27 cellular contexts compared by ENCODE assay signal in the genomic region with DNA sequence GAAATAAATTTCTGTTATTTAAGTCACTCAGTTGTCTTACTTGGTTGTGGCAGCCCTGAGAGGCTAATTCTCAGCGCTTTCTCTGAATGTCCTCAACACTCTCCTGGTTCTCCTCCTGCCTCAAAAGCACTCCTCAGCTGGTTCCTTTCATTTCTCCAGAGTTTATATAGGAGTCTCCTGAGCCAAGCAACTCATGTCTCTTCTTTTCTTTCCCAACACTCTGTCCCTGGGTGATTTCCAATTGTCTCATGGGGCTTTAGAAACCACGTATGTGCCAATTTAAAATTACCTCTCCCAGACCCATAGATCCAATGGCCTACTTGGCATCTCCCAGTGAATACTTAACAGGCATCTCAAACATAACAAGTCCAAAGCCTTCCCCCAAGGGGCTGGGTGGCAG.
"Had no signal": no experiment of that assay in that cellular context is flagged by ENCODE, and none has a peak within 500 bp of the region (broad histone marks: within the 10 kb centered on the region; RNA-seq: fewer than 3 reads in every experiment).

No MANE protein-coding gene starts in this region.

- DNase-seq: occipital lobe; ovary; posterior cingulate gyrus; psoas muscle; right cardiac atrium; right lobe of liver; small intestine; stimulated activated CD4-positive, alpha-beta T cell treated with anti-CD3 and anti-CD28 coated beads, Interleukin-15, amount 100 ng/mL, for 24 hours; stimulated activated CD4-positive, alpha-beta T cell treated with anti-CD3 and anti-CD28 coated beads, Interleukin-2, amount 100 ng/mL, for 24 hours; stimulated activated CD4-positive, alpha-beta T cell treated with anti-CD3 and anti-CD28 coated beads, Interleukin-2, amount 100 ng/mL, for 48 hours; stimulated activated CD4-positive, alpha-beta T cell treated with anti-CD3 and anti-CD28 coated beads, Interleukin-4, amount 100 ng/mL, for 24 hours; stimulated activated naive B cell treated with anti-CD40 and anti-IgM and Interleukin-4, amounts not matched to agents 10 μg/mL and 1 μg/mL and 100 μg/mL, for 72 hours; stimulated activated naive CD4-positive, alpha-beta T cell treated with Interleukin-2 at 50 U/mL for 16 hours; stomach; thyroid gland; trophoblast cell; upper lobe of left lung had no signal

- H3K36me3 Mint-ChIP-seq: neural progenitor cell; stimulated activated effector memory CD8-positive, alpha-beta T cell treated with anti-CD3 and anti-CD28 coated beads, Interleukin-12 subunit alpha, Interleukin-12 subunit beta, amount 100 ng/mL, for 72 hours; stimulated activated naive B cell treated with anti-CD40 and anti-IgM and Interleukin-4, amounts not matched to agents 10 μg/mL and 1 μg/mL and 100 μg/mL, for 72 hours had no signal

- H3K4me3 Mint-ChIP-seq: nephron; neural progenitor cell; stimulated activated effector memory CD8-positive, alpha-beta T cell treated with anti-CD3 and anti-CD28 coated beads, Interleukin-12 subunit alpha, Interleukin-12 subunit beta, amount 100 ng/mL, for 72 hours; stimulated activated naive B cell treated with anti-CD40 and anti-IgM and Interleukin-4, amounts not matched to agents 10 μg/mL and 1 μg/mL and 100 μg/mL, for 72 hours; stimulated activated naive CD8-positive, alpha-beta T cell treated with anti-CD3 and anti-CD28 coated beads, Interleukin-15, Interleukin-2, amounts not matched to agents 100 ng/mL and 50 ng/mL, for 24 hours had no signal

- H3K4me1 ChIP-seq: neural progenitor cell, parathyroid adenoma, psoas muscle, right lobe of liver, stomach, thyroid gland, upper lobe of left lung, vagina had no signal

- H3K4me3 ChIP-seq: neural progenitor cell, ovary, psoas muscle, right lobe of liver, sigmoid colon, stomach, thoracic aorta, thyroid gland, tibial nerve, upper lobe of left lung, vagina had no signal

- H3K27ac Mint-ChIP-seq: nephron; neural progenitor cell; progenitor cell of endocrine pancreas; stimulated activated effector memory CD8-positive, alpha-beta T cell treated with anti-CD3 and anti-CD28 coated beads, Interleukin-12 subunit alpha, Interleukin-12 subunit beta, amount 100 ng/mL, for 72 hours; stimulated activated naive B cell treated with anti-CD40 and anti-IgM and Interleukin-4, amounts not matched to agents 10 μg/mL and 1 μg/mL and 100 μg/mL, for 72 hours; stimulated activated naive CD8-positive, alpha-beta T cell treated with anti-CD3 and anti-CD28 coated beads, Interleukin-15, Interleukin-2, amounts not matched to agents 100 ng/mL and 50 ng/mL, for 24 hours had no signal

- H3K36me3 ChIP-seq: neural progenitor cell, ovary, right lobe of liver, sigmoid colon, stomach, thoracic aorta, thyroid gland, tibial nerve, upper lobe of left lung, vagina had no signal

- H3K9me3 ChIP-seq: ovary, psoas muscle, right lobe of liver, stomach, thoracic aorta, thyroid gland, tibial nerve, upper lobe of left lung, vagina had no signal

- ATAC-seq: right cardiac atrium; right lobe of liver; stimulated activated effector memory CD8-positive, alpha-beta T cell treated with anti-CD3 and anti-CD28 coated beads, Interleukin-12 subunit alpha, Interleukin-12 subunit beta, amount 100 ng/mL, for 72 hours; stimulated activated naive B cell treated with anti-CD40 and anti-IgM and Interleukin-4, amounts not matched to agents 10 μg/mL and 1 μg/mL and 100 μg/mL, for 72 hours had no signal

- H3K27me3 Mint-ChIP-seq: progenitor cell of endocrine pancreas had no signal

- H3K4me1 Mint-ChIP-seq: neural progenitor cell; stimulated activated effector memory CD8-positive, alpha-beta T cell treated with anti-CD3 and anti-CD28 coated beads, Interleukin-12 subunit alpha, Interleukin-12 subunit beta, amount 100 ng/mL, for 72 hours; stimulated activated naive B cell treated with anti-CD40 and anti-IgM and Interleukin-4, amounts not matched to agents 10 μg/mL and 1 μg/mL and 100 μg/mL, for 72 hours had no signal
